ENCODE assay signal across 1 cellular context in the genomic region with DNA sequence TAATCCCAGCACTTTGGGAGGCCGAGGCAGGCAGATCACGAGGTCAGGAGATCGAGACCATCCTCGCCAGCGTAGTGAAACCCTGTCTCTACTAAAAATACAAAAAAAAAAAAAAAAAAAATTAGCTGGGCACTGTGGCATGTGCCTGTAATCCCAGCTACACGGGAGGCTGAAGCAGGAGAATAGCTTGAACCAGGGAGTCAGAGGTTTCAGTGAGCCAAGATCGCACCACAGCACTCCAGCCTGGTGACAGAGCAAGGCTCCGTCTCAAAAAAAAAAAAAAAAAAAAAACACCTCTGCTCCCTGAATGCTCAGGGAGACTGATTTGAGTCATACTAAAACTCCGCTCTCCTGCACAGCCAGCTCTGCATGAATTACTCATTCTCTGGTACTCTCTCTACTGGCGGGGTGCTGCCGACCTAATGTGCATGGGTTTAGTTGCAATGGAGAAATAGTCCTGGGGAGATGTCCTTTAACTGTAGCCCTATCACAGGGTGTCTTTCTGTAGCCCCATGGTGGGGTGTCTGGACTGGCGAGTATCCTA.
TF ChIP-seq lines count a peak whose summit lies in the region.
"Not testable (repeated sequence)": the region's sequence is repeated elsewhere in the genome, so short reads cannot be mapped to it uniquely, and the experiment has no call there.

No MANE protein-coding gene starts in this region.

TF ChIP-seq in A549, 52 proteins besides CTCF, POLR2A, EP300 and RAD21:
- TF ChIP-seq MAX (IDR thresholded peaks at IDR 0.05) (0 out of 2 replicates have a peak, but pooled peaks have one; percentile 35), CEBPB (IDR thresholded peaks at IDR 0.05) (peak in 1 of 2 experiments; percentile 8; a peak in 1 of 4 replicates), FOSL2 (CRISPR knock-in tag; IDR thresholded peaks at IDR 0.05) (0 out of 2 replicates have a peak, but pooled peaks have one; percentile 11)
- TF ChIP-seq FOSL2 (IDR thresholded peaks at IDR 0.05), result not testable (repeated sequence)
